In genomic region chr12:66426696-66427095, GRCh38 we compare ENCODE assay signal across 29 cellular contexts.
"Had no signal": no experiment of that assay in that cellular context is flagged by ENCODE, and none has a peak within 500 bp of the region (broad histone marks: within the 10 kb centered on the region; RNA-seq: fewer than 3 reads in every experiment).

No MANE protein-coding gene starts in this region.

- H3K27me3 ChIP-seq: adrenal gland, body of pancreas, breast epithelium, SJCRH30 had no signal

- DNase-seq: activated CD4-positive, alpha-beta T cell treated with anti-CD3 and anti-CD28 coated beads, Interleukin-2, amount 10 ng/mL, durations not matched to agents 24 days and 14 days; activated CD4-positive, alpha-beta T cell treated with anti-CD3 and anti-CD28 coated beads, Interleukin-2, amount 50 U/mL, for 48 hours; activated CD8-positive, alpha-beta T cell treated with anti-CD3 and anti-CD28 coated beads, Interleukin-2, amount 10 ng/mL, durations not matched to agents 7 days and 5 days; activated gamma-delta T cell treated with Interleukin-2 at 50 U/mL for 16 hours; activated naive CD4-positive, alpha-beta T cell treated with anti-CD3 and anti-CD28 coated beads for 36 hours; activated T-cell treated with anti-CD3 and anti-CD28 coated beads, Interleukin-2, amount 50 U/mL, for 24 hours; adrenal gland; body of pancreas; Karpas-422; NCI-H1105 treated with DMSO at 0.1 percent for 48 hours; NCI-H1436; NCI-H1694; NCI-H1930; NCI-H2081 treated with DMSO at 0.1 percent for 48 hours; NCI-H226; NCI-H446 treated with DMSO at 0.1 percent for 48 hours; NCI-H524; NCI-H748 treated with DMSO at 0.1 percent for 48 hours; NK-92 treated with Interleukin-12 subunit alpha and Interleukin-12 subunit beta, amount 100 ng/mL, for 24 hours; OCI-M1; SHP77; SJCRH30; T1000; WERI-Rb-1 had no signal

- H3K9me3 Mint-ChIP-seq: activated T-helper 1 cell treated with anti-CD3 and anti-CD28 coated beads, Interleukin-12 subunit alpha, Interleukin-12 subunit beta, Interleukin-2, Interleukin-4 antibody, amounts not matched to agents 30 ng/mL and 10 ng/mL and 1 ng/mL, durations not matched to agents 14 hours and 24 hours and 36 hours had no signal

- H3K4me3 ChIP-seq: adrenal gland, body of pancreas, breast epithelium, SJCRH30, SK-N-MC had no signal

- H3K4me1 Mint-ChIP-seq: activated CD4-positive, alpha-beta T cell treated with anti-CD3 and anti-CD28 coated beads, Interleukin-2, amount 10 ng/mL, durations not matched to agents 24 days and 14 days had no signal

- H3K4me1 ChIP-seq: adrenal gland, body of pancreas, breast epithelium, SJCRH30 had no signal

- H3K9me3 ChIP-seq: adrenal gland, body of pancreas, breast epithelium had no signal

- H3K27ac ChIP-seq: adrenal gland, body of pancreas, breast epithelium, SJCRH30, SK-N-MC, WERI-Rb-1 had no signal

- H3K36me3 ChIP-seq: adrenal gland, breast epithelium, SJCRH30 had no signal

- ATAC-seq: activated CD8-positive, alpha-beta T cell treated with anti-CD3 and anti-CD28 coated beads, Interleukin-2, amount 10 ng/mL, durations not matched to agents 7 days and 5 days; activated naive CD4-positive, alpha-beta T cell treated with anti-CD3 and anti-CD28 coated beads, Interleukin-2, amount 50 U/mL, for 72 hours; body of pancreas; Panc1 had no signal

- H3K27ac Mint-ChIP-seq: activated CD4-positive, alpha-beta T cell treated with anti-CD3 and anti-CD28 coated beads, Interleukin-2, amount 10 ng/mL, durations not matched to agents 24 days and 14 days; activated CD8-positive, alpha-beta T cell treated with anti-CD3 and anti-CD28 coated beads, Interleukin-2, amount 10 ng/mL, durations not matched to agents 7 days and 5 days; activated naive CD4-positive, alpha-beta T cell treated with anti-CD3 and anti-CD28 coated beads for 36 hours; activated naive CD4-positive, alpha-beta T cell treated with anti-CD3 and anti-CD28 coated beads, Interleukin-2, amount 50 U/mL, for 72 hours; activated T-cell treated with anti-CD3 and anti-CD28 coated beads, Interleukin-2, amount 50 U/mL, for 24 hours; activated T-helper 1 cell treated with anti-CD3 and anti-CD28 coated beads, Interleukin-12 subunit alpha, Interleukin-12 subunit beta, Interleukin-2, Interleukin-4 antibody, amounts not matched to agents 30 ng/mL and 10 ng/mL and 1 ng/mL, durations not matched to agents 14 hours and 24 hours and 36 hours had no signal

- H3K4me3 Mint-ChIP-seq: activated CD4-positive, alpha-beta T cell treated with anti-CD3 and anti-CD28 coated beads, Interleukin-2, amount 10 ng/mL, durations not matched to agents 24 days and 14 days; activated CD8-positive, alpha-beta T cell treated with anti-CD3 and anti-CD28 coated beads, Interleukin-2, amount 10 ng/mL, durations not matched to agents 7 days and 5 days; activated naive CD4-positive, alpha-beta T cell treated with anti-CD3 and anti-CD28 coated beads for 36 hours; activated T-cell treated with anti-CD3 and anti-CD28 coated beads, Interleukin-2, amount 50 U/mL, for 24 hours; activated T-helper 1 cell treated with anti-CD3 and anti-CD28 coated beads, Interleukin-12 subunit alpha, Interleukin-12 subunit beta, Interleukin-2, Interleukin-4 antibody, amounts not matched to agents 30 ng/mL and 10 ng/mL and 1 ng/mL, durations not matched to agents 14 hours and 24 hours and 36 hours had no signal
